15 cellular contexts compared by ENCODE assay signal in the genomic region with DNA sequence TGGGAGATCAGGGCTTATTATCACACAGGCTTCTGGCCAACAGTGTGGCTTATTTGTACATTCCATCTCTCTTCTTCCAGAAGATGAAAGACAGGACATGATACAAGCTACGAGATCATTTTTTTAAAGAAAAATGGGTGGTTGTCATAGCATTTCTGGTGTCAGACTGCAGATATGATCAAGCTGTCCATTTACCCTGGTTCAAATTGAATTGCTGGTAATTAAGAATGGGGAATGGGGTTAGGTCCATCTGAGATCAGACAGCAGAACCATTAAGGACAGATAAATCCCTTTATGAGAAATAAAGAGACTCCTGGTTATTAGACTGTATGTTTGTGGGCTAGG.
DNase-seq lines count a peak whose midpoint lies in the region; ATAC-seq, FAIRE-seq and TF ChIP-seq lines count a peak whose summit lies in the region.
"Had no signal": no experiment of that assay in that cellular context is flagged by ENCODE, and none has a peak within 500 bp of the region (broad histone marks: within the 10 kb centered on the region; RNA-seq: fewer than 3 reads in every experiment).

No MANE protein-coding gene starts in this region.

- H3K27me3 Mint-ChIP-seq in activated T-helper 17 cell treated with anti-CD3 and anti-CD28 coated beads, Interleukin-2, amount 50 U/mL, for 72 hours, result peaks cover 9% of the 10 kb centered on the region
- H3K27me3 Mint-ChIP-seq: B cell had no signal

- H3K4me3 ChIP-seq in liver (ENCODE audit: low read depth in 1 of 3, low read length in 3 of 3), result no peak overlapping the region
- H3K4me3 ChIP-seq in HepG2 (replicated peaks in 1 of 3; ENCODE audit: insufficient read depth in 1 of 3, low read depth in 2 of 3, low read length in 3 of 3), result no peak overlapping the region
- peak overlapping the region; percentile 44 for H3K4me3 ChIP-seq in psoas muscle
- no peak overlapping the region for H3K4me3 ChIP-seq in GM23248

- no TSS peak for BruUV-seq in HepG2 (replicated peaks; lab: Mats Ljungman, UMichigan)

- H3K4me1 ChIP-seq in liver (ENCODE audit: control insufficient read depth in 4 of 4, insufficient read depth in 4 of 4, low read length in 3 of 4) (peaks cover 0 to 10% (median 7%) of the 10 kb centered on the region in 4 donors), HepG2 (ENCODE audit: insufficient read depth, low read length) (no peaks in the 10 kb centered on the region), psoas muscle (peaks cover 25% of the 10 kb centered on the region), GM23248 (ENCODE audit: insufficient read depth) (no peaks in the 10 kb centered on the region)

- no peaks in the 10 kb centered on the region for H3K4me1 Mint-ChIP-seq in activated T-helper 17 cell treated with anti-CD3 and anti-CD28 coated beads, Interleukin-2, amount 50 U/mL, for 72 hours
- H3K4me1 Mint-ChIP-seq: B cell, CD14-positive monocyte had no signal

- TF ChIP-seq RAD21 in liver (IDR thresholded peaks at IDR 0.05) (no peak), HepG2 (CRISPR knock-in tag; IDR thresholded peaks at IDR 0.05) (no peak)

- no peak for TF ChIP-seq POLR2A in HepG2 (IDR thresholded peaks at IDR 0.05; ENCODE audit: insufficient read depth in 1 of 2, low read depth in 2 of 2, low read length in 2 of 2)

- CTCF ChIA-PET in HepG2 (lab: Yijun Ruan, JAX; ENCODE audit: low intra/inter-chr PET ratio, low total read pairs), result no interaction called here

- ATAC-seq in HepG2 (no peak), SK-N-SH treated with all-trans-retinoic acid at 6 μM for 48 hours (peak; percentile 73), psoas muscle (no peak)
- no peak for ATAC-seq in activated T-helper 17 cell treated with anti-CD3 and anti-CD28 coated beads, Interleukin-2, amount 50 U/mL, for 72 hours (replicated peaks)

- no peaks in the 10 kb centered on the region for H3K36me3 Mint-ChIP-seq in activated T-helper 17 cell treated with anti-CD3 and anti-CD28 coated beads, Interleukin-2, amount 50 U/mL, for 72 hours (ENCODE audit: low read depth)
- H3K36me3 Mint-ChIP-seq: CD14-positive monocyte; CD8-positive, alpha-beta memory T cell had no signal

- H2AFZ ChIP-seq in HepG2 (ENCODE audit: low read length) (no peak overlapping the region), GM23248 (no peak overlapping the region)

- no peaks in the 10 kb centered on the region for H3K79me2 ChIP-seq in HepG2 (ENCODE audit: insufficient read depth, low read length)
- H3K79me2 ChIP-seq in GM23248 (ENCODE audit: insufficient read depth), result no peaks in the 10 kb centered on the region

- H3K9me3 Mint-ChIP-seq in activated T-helper 17 cell treated with anti-CD3 and anti-CD28 coated beads, Interleukin-2, amount 50 U/mL, for 72 hours, result no peaks in the 10 kb centered on the region
- H3K9me3 Mint-ChIP-seq: CD14-positive monocyte; CD8-positive, alpha-beta memory T cell had no signal

- WGBS in liver, result 22% methylated on average over 1 of the region's 1 CpG
- 0% methylated on average over 1 of the region's 1 CpG for WGBS in HepG2 (ENCODE audit: low lambda C conversion rate)
- 19 to 28% (median 21%) methylated on average over 1 of the region's 1 CpG for WGBS in psoas muscle, 3 donors
- 6 to 17% methylated on average over 1 of the region's 1 CpG for WGBS in GM23248 (ENCODE audit: low coverage in 1 of 2, low lambda C conversion rate in 2 of 2, missing lambda C conversion rate in 2 of 2), 2 experiments

- H3K27ac Mint-ChIP-seq in activated T-helper 17 cell treated with anti-CD3 and anti-CD28 coated beads, Interleukin-2, amount 50 U/mL, for 72 hours, result no peak overlapping the region
- H3K27ac Mint-ChIP-seq: B cell had no signal

- H4K20me1 ChIP-seq in HepG2 (ENCODE audit: insufficient read depth, low read length) (no peaks in the 10 kb centered on the region), GM23248 (ENCODE audit: insufficient read depth) (no peaks in the 10 kb centered on the region)

- no peaks in the 10 kb centered on the region for H3F3A ChIP-seq in GM23248 (ENCODE audit: insufficient read depth)

- FAIRE-seq in HepG2 (lab: Jason Lieb, UNC), result no peak

- no peak for TF ChIP-seq CTCF in liver (IDR thresholded peaks at IDR 0.05; ENCODE audit: low read depth, low read length, missing input control)
- TF ChIP-seq CTCF in HepG2 (CRISPR knock-in tag; IDR thresholded peaks at IDR 0.05), result no peak
- TF ChIP-seq CTCF in psoas muscle (IDR thresholded peaks at IDR 0.05), result no peak

- in situ Hi-C loops in HepG2 (cut with HindIII; ENCODE audit: extremely low pct_ligation_motif_present, low pct_unique_long_range_greater_than_20kb), result no loop called here
- in situ Hi-C loops in GM23248 (cut with MboI), result no loop called here

- intact Hi-C loops in HepG2 (cut with micrococcal nuclease; ENCODE audit: unreplicated experiment), result no loop called here
- intact Hi-C loops in psoas muscle (cut with DNase I), result loop anchor here in 1 of 2 donors (1.0 kb wide), 1 partner anchor 56 kb away; no protein-coding TSS in a partner anchor

- DNase-seq in HepG2 (ENCODE audit: low spot score) (no peak), psoas muscle (no peak), GM23248 (no peak), mucosa of gallbladder (ENCODE audit: low spot score) (no peak)
- DNase-seq: DMS 273 treated with DMSO at 0.1 percent for 48 hours, DMS79, GF-D8, NCI-H1694 treated with DMSO at 0.1 percent for 48 hours had no signal

- no peak overlapping the region for H3K27ac ChIP-seq in liver (ENCODE audit: low read depth in 1 of 2, low read length in 2 of 2)
- H3K27ac ChIP-seq in HepG2 (ENCODE audit: extremely low read length, insufficient read depth, low read length), result no peak overlapping the region
- peak overlapping the region; percentile 67 for H3K27ac ChIP-seq in psoas muscle
- H3K27ac ChIP-seq in GM23248, result no peak overlapping the region
- H3K27ac ChIP-seq: KMS-11 had no signal

- no peak overlapping the region for H3K9ac ChIP-seq in liver (ENCODE audit: low read depth in 1 of 2, low read length in 2 of 2)
- no peak overlapping the region for H3K9ac ChIP-seq in HepG2 (ENCODE audit: insufficient read depth, low read depth, low read length)
- no peak overlapping the region for H3K9ac ChIP-seq in GM23248
- H3K9ac ChIP-seq: KMS-11 had no signal

- H3K36me3 ChIP-seq in liver (ENCODE audit: control insufficient read depth in 4 of 4, insufficient read depth in 3 of 4, low read depth in 1 of 4, low read length in 3 of 4) (no peaks in the 10 kb centered on the region), HepG2 (replicated peaks in 1 of 2; ENCODE audit: control insufficient read depth in 1 of 2, insufficient read depth in 2 of 2, low read length in 2 of 2) (no peaks in the 10 kb centered on the region), psoas muscle (ENCODE audit: insufficient read depth in 1 of 2, low read depth in 1 of 2) (no peaks in the 10 kb centered on the region), GM23248 (ENCODE audit: low read depth) (no peaks in the 10 kb centered on the region)

- no peak for TF ChIP-seq EP300 in HepG2 (IDR thresholded peaks at IDR 0.05; ENCODE audit: low read depth in 2 of 2, low read length in 2 of 2)
- no peak for TF ChIP-seq EP300 in HepG2 (CRISPR knock-in tag; IDR thresholded peaks at IDR 0.05; ENCODE audit: borderline replicate concordance)

- no peaks in the 10 kb centered on the region for H3K9me2 ChIP-seq in GM23248 (ENCODE audit: insufficient read depth)

- no peaks in the 10 kb centered on the region for H3K27me3 ChIP-seq in liver (ENCODE audit: control insufficient read depth in 4 of 4, insufficient read depth in 4 of 4, low read length in 3 of 4)
- H3K27me3 ChIP-seq in HepG2 (ENCODE audit: control insufficient read depth in 1 of 2, insufficient read depth in 2 of 2, low read length in 2 of 2), result no peaks in the 10 kb centered on the region
- no peaks in the 10 kb centered on the region for H3K27me3 ChIP-seq in psoas muscle (ENCODE audit: insufficient read depth in 3 of 3, low read length in 2 of 3)
- H3K27me3 ChIP-seq in GM23248 (replicated peaks; ENCODE audit: insufficient read depth), result no peaks in the 10 kb centered on the region

- H3K4me2 ChIP-seq in HepG2 (ENCODE audit: low read depth, low read length), result no peak overlapping the region
- H3K4me2 ChIP-seq in GM23248 (ENCODE audit: unreplicated experiment), result no peak overlapping the region
- H3K4me2 ChIP-seq: KMS-11 had no signal

- POLR2A ChIA-PET in HepG2 (lab: Yijun Ruan, JAX), result no interaction called here

- H3K4me3 Mint-ChIP-seq in activated T-helper 17 cell treated with anti-CD3 and anti-CD28 coated beads, Interleukin-2, amount 50 U/mL, for 72 hours, result no peak overlapping the region
- H3K4me3 Mint-ChIP-seq: B cell; CD14-positive monocyte; CD8-positive, alpha-beta memory T cell had no signal

- H3K9me3 ChIP-seq in liver (ENCODE audit: control insufficient read depth in 4 of 4, low read length in 3 of 4) (no peaks in the 10 kb centered on the region), HepG2 (ENCODE audit: low read length) (no peaks in the 10 kb centered on the region), psoas muscle (no peaks in the 10 kb centered on the region), GM23248 (ENCODE audit: low read depth) (no peaks in the 10 kb centered on the region)

TF ChIP-seq in liver, 16 proteins besides CTCF, POLR2A, EP300 and RAD21:
- TF ChIP-seq TAF1 (conservative IDR thresholded peaks at IDR 0.05) (no peak), FOXA1 (IDR thresholded peaks at IDR 0.05) (no peak), NR2F2 (IDR thresholded peaks at IDR 0.05) (peak; percentile 11), GABPA (IDR thresholded peaks at IDR 0.05 in 1 of 2, conservative IDR thresholded peaks at IDR 0.05 in 1 of 2) (no peak)

TF ChIP-seq in HepG2, 621 proteins besides CTCF, POLR2A, EP300 and RAD21 (continues in another document):
- TF ChIP-seq ZNF557 (CRISPR knock-in tag; IDR thresholded peaks at IDR 0.05) (no peak), TAF1 (CRISPR knock-in tag; IDR thresholded peaks at IDR 0.05) (no peak), SRSF1 (optimal IDR thresholded peaks at IDR 0.05; ENCODE audit: low read depth, low read length) (no peak), ZSCAN25 (CRISPR knock-in tag; IDR thresholded peaks at IDR 0.05) (no peak), SNAPC2 (CRISPR knock-in tag; IDR thresholded peaks at IDR 0.05) (no peak), JDP2 (CRISPR knock-in tag; IDR thresholded peaks at IDR 0.05; ENCODE audit: borderline replicate concordance) (no peak), NCOA2 (CRISPR knock-in tag; IDR thresholded peaks at IDR 0.05) (no peak), NFE2L2 (IDR thresholded peaks at IDR 0.05; ENCODE audit: low read length) (no peak)

TF ChIP-seq in SK-N-SH treated with all-trans-retinoic acid at 6 μM for 48 hours, 23 proteins besides CTCF, POLR2A, EP300 and RAD21 (continues in another document):
- TF ChIP-seq ZFP3 (CRISPR knock-in tag; IDR thresholded peaks at IDR 0.05) (no peak), TCF4 (CRISPR knock-in tag; IDR thresholded peaks at IDR 0.05; ENCODE audit: borderline replicate concordance) (peak; percentile 24; the same call in 1 of the 2 replicates), GLIS3 (CRISPR knock-in tag; IDR thresholded peaks at IDR 0.05) (0 out of 2 replicates have a peak, but pooled peaks have one; percentile 30)
